In genomic region chr21:29621525-29621924, GRCh38 we compare ENCODE assay signal across 7 cellular contexts.
"Had no signal": no experiment of that assay in that cellular context is flagged by ENCODE, and none has a peak within 500 bp of the region (broad histone marks: within the 10 kb centered on the region; RNA-seq: fewer than 3 reads in every experiment).

No MANE protein-coding gene starts in this region.

- H3K4me2 ChIP-seq: KMS-11 had no signal

- DNase-seq: IMR-90, KBM-7, KG1 had no signal

- ATAC-seq: HepG2 had no signal

- H3K9ac ChIP-seq: KMS-11 had no signal

- H3K27ac ChIP-seq: HL-60, KMS-11 had no signal

- FAIRE-seq: HepG2, HTR-8/SVneo had no signal
